Comparison of ENCODE assay signal across 8 cellular contexts in the genomic region with DNA sequence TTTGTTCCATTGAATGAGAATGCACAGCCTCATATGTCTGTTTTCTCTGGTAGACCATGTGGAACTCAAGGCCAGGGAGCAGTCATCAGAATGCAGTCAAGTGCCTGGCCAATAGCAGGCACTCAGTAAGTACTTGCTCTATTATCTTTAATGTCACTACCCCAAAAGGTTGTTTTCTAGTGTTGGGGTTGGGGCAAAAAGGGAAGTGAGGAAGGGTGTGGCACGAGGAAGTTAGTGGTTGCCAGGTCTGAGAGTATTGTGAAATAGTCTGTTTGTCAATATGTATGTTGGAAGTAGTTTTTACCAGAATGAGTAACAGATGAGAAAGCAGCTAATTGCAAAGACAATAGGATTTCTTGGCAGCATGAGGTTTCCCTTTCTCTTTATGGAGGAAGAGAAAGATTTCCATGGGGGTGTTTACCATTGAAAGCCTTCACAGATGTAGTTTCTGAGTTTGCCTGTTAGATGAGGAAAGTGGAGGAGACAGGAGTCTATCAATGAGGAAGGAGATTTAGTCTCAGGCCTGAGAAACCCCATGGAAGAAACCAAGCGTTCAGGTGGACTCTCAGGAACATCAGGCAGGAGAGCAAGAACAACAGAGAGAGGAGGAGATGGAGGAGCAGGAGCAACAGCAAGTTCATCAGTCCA. TPM values are rescaled to one million over a fixed set of nuclear protein-coding genes. Genes with fewer than 3 reads are reported as not detected.
DNase-seq lines count a peak whose midpoint lies in the region; ATAC-seq and TF ChIP-seq lines count a peak whose summit lies in the region.

No MANE protein-coding gene starts in this region.

- ATAC-seq in CD8-positive, alpha-beta T cell: peak; percentile 60
- peak; percentile 50 for ATAC-seq in GM21360 (IDR thresholded peaks at IDR 0.05; ENCODE audit: unreplicated experiment)
- ATAC-seq in memory B cell (ENCODE audit: low read depth): peak; percentile 89
- ATAC-seq in GM19328 (IDR thresholded peaks at IDR 0.05; ENCODE audit: unreplicated experiment): no peak

- intact Hi-C loops in CD8-positive, alpha-beta T cell (cut with DNase I, micrococcal nuclease): loop anchor here (1.0 to 2.0 kb wide), 2 partner anchors 43 to 74 kb away; no protein-coding TSS in a partner anchor

- no peak for TF ChIP-seq CTCF in CD8-positive, alpha-beta T cell (IDR thresholded peaks at IDR 0.05)

- no peaks in the 10 kb centered on the region for H3K9me3 Mint-ChIP-seq in CD8-positive, alpha-beta T cell
- H3K9me3 Mint-ChIP-seq in activated naive CD4-positive, alpha-beta T cell treated with anti-CD3 and anti-CD28 coated beads, Interleukin-2, amount 50 U/mL, for 24 hours: no peaks in the 10 kb centered on the region
- H3K9me3 Mint-ChIP-seq in memory B cell: no peaks in the 10 kb centered on the region

- DNase-seq in CD8-positive, alpha-beta T cell: peak in 4 of 7 experiments; percentile 37 to 68 (median 49)
- DNase-seq in HT1080 (ENCODE audit: low read depth) (peak; percentile 11), memory B cell (ENCODE audit: low spot score in 2 of 2) (peak; percentile 33 to 74), hippocampal formation (lab: John Stamatoyannopoulos, UW) (no peak), SW480 (ENCODE audit: low spot score) (no peak)

- POLR2A ChIA-PET in CD8-positive, alpha-beta T cell (lab: Charles Lee): interaction anchor here (0.6 to 4.5 kb wide), 9 partner anchors 47 to 160 kb away, joined by 3 to 19 read pairs (median 3); partner anchors contain the start of gene RIPOR2

- H3K27me3 Mint-ChIP-seq in CD8-positive, alpha-beta T cell (ENCODE audit: low read depth): no peaks in the 10 kb centered on the region
- H3K27me3 Mint-ChIP-seq in activated naive CD4-positive, alpha-beta T cell treated with anti-CD3 and anti-CD28 coated beads, Interleukin-2, amount 50 U/mL, for 24 hours: no peaks in the 10 kb centered on the region
- H3K27me3 Mint-ChIP-seq in memory B cell: no peaks in the 10 kb centered on the region

- H3K36me3 Mint-ChIP-seq in CD8-positive, alpha-beta T cell: peaks cover 90% of the 10 kb centered on the region
- H3K36me3 Mint-ChIP-seq in activated naive CD4-positive, alpha-beta T cell treated with anti-CD3 and anti-CD28 coated beads, Interleukin-2, amount 50 U/mL, for 24 hours: peaks cover 18% of the 10 kb centered on the region
- H3K36me3 Mint-ChIP-seq in memory B cell: peaks cover 46% of the 10 kb centered on the region

- H3K4me3 ChIP-seq in CD8-positive, alpha-beta T cell (ENCODE audit: low read depth, low read length): peak overlapping the region; percentile 12

- CTCF ChIA-PET in CD8-positive, alpha-beta T cell (lab: Charles Lee): interaction anchor here (0.6 to 7.5 kb wide), 21 partner anchors 24 to 213 kb away, joined by 3 to 119 read pairs (median 4); partner anchors contain the start of gene RIPOR2

- no peaks in the 10 kb centered on the region for H3K27me3 ChIP-seq in CD8-positive, alpha-beta T cell (ENCODE audit: insufficient read depth, low read length)

- peaks cover 72% of the 10 kb centered on the region for H3K36me3 ChIP-seq in CD8-positive, alpha-beta T cell (ENCODE audit: insufficient read depth, low read length)

- H3K27ac ChIP-seq in CD8-positive, alpha-beta T cell (ENCODE audit: low read depth, low read length): peak overlapping the region; percentile 50

- peaks cover 80% of the 10 kb centered on the region for H3K4me1 ChIP-seq in CD8-positive, alpha-beta T cell (ENCODE audit: insufficient read depth, low read length)

- H3K4me3 Mint-ChIP-seq in CD8-positive, alpha-beta T cell: peak overlapping the region; percentile 71
- H3K4me3 Mint-ChIP-seq in activated naive CD4-positive, alpha-beta T cell treated with anti-CD3 and anti-CD28 coated beads, Interleukin-2, amount 50 U/mL, for 24 hours: peak overlapping the region; percentile 76
- H3K4me3 Mint-ChIP-seq in memory B cell: peak overlapping the region; percentile 80

- H3K4me1 Mint-ChIP-seq in CD8-positive, alpha-beta T cell (ENCODE audit: low read depth): peaks cover 80% of the 10 kb centered on the region
- H3K4me1 Mint-ChIP-seq in activated naive CD4-positive, alpha-beta T cell treated with anti-CD3 and anti-CD28 coated beads, Interleukin-2, amount 50 U/mL, for 24 hours: peaks cover 78% of the 10 kb centered on the region
- peaks cover 60% of the 10 kb centered on the region for H3K4me1 Mint-ChIP-seq in memory B cell

- peak overlapping the region; percentile 96 for H3K27ac Mint-ChIP-seq in CD8-positive, alpha-beta T cell
- peak overlapping the region; percentile 93 for H3K27ac Mint-ChIP-seq in activated naive CD4-positive, alpha-beta T cell treated with anti-CD3 and anti-CD28 coated beads, Interleukin-2, amount 50 U/mL, for 24 hours
- peak overlapping the region; percentile 95 for H3K27ac Mint-ChIP-seq in memory B cell

- no peaks in the 10 kb centered on the region for H3K9me3 ChIP-seq in CD8-positive, alpha-beta T cell (ENCODE audit: low read length)

RNA-seq across cellular contexts. Expression of gene ARMH2, which starts 59.6 kb away (rescaled TPM):
- total RNA-seq in CD8-positive, alpha-beta T cell: under 1 TPM in 1 of 2 experiments, not detected in 1; 0.44 TPM
- total RNA-seq in HT1080 (2014; rRNA removed; shearing (Covaris generic)): not detected in 2 replicates
- polyA plus RNA-seq in HT1080 (2015; cell fraction: cytosol; rRNA removed): not detected in 2 replicates
- polyA plus RNA-seq in HT1080 (2015; cell fraction: nucleus; rRNA removed): not detected in 2 replicates

Comparison
In these comparisons a context has a peak if more than half of its experiments do, and no peak if none do; other contexts are left out.
1. DNase-seq: peak in CD8-positive, alpha-beta T cell (4 of 7), HT1080 (single experiment) and memory B cell (2 of 2); none in hippocampal formation (0 of 2) and SW480 (single experiment).
2. Peak in every context shown above with its lines, with median percentiles within 50 percentile points of each other: H3K27ac Mint-ChIP-seq and H3K4me3 Mint-ChIP-seq.